In genomic region chr10:86399514-86399878, GRCh38 we compare ENCODE assay signal across 2 cellular contexts.
TF ChIP-seq lines count a peak whose summit lies in the region.

No MANE protein-coding gene starts in this region.

TF ChIP-seq in SK-N-SH, 30 proteins besides CTCF, POLR2A, EP300 and RAD21 (continued from another document):
- TF ChIP-seq FOXJ3 (CRISPR knock-in tag; IDR thresholded peaks at IDR 0.05) (no peak), NRF1 (IDR thresholded peaks at IDR 0.05; ENCODE audit: low read depth, low read length) (no peak), PBX3 (IDR thresholded peaks at IDR 0.05) (no peak), USF2 (IDR thresholded peaks at IDR 0.05; ENCODE audit: borderline replicate concordance, low read depth, low read length) (no peak), TCF12 (IDR thresholded peaks at IDR 0.05) (no peak), MAX (IDR thresholded peaks at IDR 0.05; ENCODE audit: low read depth) (no peak)

TF ChIP-seq in SK-N-SH treated with all-trans-retinoic acid at 6 μM for 48 hours, 23 proteins besides CTCF, POLR2A, EP300 and RAD21 (continued from another document):
- TF ChIP-seq PATZ1 (CRISPR knock-in tag; IDR thresholded peaks at IDR 0.05; ENCODE audit: borderline replicate concordance): no peak
